1 cellular context compared by ENCODE assay signal in the genomic region with DNA sequence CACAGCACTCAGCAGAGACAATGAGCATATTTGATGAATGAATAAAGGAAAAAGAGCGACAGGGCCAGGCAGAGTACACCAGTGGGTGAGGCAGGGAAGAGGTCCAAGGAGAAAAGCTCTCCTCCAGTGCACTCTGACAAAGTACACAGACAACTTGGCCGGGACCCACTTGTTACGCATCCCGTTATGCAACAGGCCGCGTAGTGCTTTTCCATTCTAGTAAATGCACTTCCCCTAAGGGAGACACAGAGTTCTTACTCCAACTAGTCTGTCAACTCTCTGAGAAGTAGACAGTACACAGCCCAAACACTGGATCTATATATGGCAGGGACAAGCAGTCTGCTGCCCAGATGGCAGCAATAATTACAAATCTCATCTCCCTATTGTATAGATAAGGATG.
TF ChIP-seq lines count a peak whose summit lies in the region.

No MANE protein-coding gene starts in this region.

TF ChIP-seq in IMR-90, 13 proteins besides CTCF, POLR2A, EP300 and RAD21:
- TF ChIP-seq CEBPB (IDR thresholded peaks at IDR 0.05; ENCODE audit: low read depth, low read length): no peak
- TF ChIP-seq RCOR1 (IDR thresholded peaks at IDR 0.05; ENCODE audit: insufficient replicate concordance, low read length): no peak
- no peak for TF ChIP-seq RFX5 (IDR thresholded peaks at IDR 0.05; ENCODE audit: low read depth, low read length)
- TF ChIP-seq FOS (IDR thresholded peaks at IDR 0.05; ENCODE audit: low read depth, low read length): no peak
- TF ChIP-seq CHD1 (IDR thresholded peaks at IDR 0.05; ENCODE audit: low read depth, low read length): no peak
- no peak for TF ChIP-seq MAFK (IDR thresholded peaks at IDR 0.05; ENCODE audit: low read depth, low read length)
- TF ChIP-seq MAZ (IDR thresholded peaks at IDR 0.05; ENCODE audit: borderline replicate concordance, low read depth, low read length): no peak
- TF ChIP-seq, protein P1, sequence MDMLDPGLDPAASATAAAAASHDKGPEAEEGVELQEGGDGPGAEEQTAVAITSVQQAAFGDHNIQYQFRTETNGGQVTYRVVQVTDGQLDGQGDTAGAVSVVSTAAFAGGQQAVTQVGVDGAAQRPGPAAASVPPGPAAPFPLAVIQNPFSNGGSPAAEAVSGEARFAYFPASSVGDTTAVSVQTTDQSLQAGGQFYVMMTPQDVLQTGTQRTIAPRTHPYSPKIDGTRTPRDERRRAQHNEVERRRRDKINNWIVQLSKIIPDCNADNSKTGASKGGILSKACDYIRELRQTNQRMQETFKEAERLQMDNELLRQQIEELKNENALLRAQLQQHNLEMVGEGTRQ (IDR thresholded peaks at IDR 0.05; ENCODE audit: low read depth, low read length): no peak
- TF ChIP-seq SMC3 (IDR thresholded peaks at IDR 0.05; ENCODE audit: low read depth, low read length): no peak
- TF ChIP-seq BHLHE40 (IDR thresholded peaks at IDR 0.05; ENCODE audit: low read depth, low read length): no peak
